In the genomic region with DNA sequence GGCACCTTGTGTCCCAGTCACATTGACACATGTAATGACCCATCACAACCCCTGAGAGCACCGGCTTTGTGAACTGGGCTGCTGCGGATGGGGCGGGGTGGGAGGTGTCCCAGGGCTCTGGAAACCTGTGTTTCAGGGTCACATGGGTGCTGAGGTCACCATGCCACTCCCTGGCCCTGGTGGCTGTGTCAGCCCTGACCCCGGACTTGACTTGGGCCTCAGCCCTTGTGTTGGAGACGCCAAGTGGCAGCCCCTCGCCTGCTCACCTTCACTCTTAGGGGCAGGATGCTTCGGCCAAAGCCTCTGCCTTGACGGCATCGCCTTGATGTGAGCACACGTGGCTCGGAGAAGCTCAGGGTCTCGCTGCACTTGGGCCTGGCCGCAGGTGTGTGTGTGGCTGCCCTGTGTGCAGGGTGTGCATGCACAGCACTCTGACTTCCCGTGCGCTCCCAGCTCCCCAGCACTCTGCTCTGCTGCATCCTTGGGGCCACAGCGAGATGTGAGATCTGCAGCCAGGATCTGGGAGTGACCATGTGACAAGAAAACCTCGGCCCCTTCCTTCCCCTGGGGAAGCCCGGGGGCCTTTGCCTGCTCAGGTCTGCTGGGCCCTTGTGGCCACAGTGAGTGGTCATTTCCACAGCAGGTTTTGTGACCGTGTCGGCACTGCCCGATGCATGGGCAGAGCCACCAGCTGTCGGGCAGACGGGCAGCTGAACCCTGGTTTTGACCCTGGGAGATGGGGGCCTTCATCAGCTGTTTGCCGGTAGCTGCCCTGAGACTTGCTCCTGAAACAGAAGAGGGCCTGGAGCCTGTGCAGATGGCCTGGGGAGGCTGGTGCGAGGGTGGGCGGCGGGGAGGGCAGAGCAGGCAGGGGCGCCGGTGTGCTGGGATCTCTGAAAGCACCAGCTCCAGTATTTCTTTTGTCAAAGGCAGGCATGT, we compare ENCODE assay signal across 18 cellular contexts.
"Had no signal": no experiment of that assay in that cellular context is flagged by ENCODE, and none has a peak within 500 bp of the region (broad histone marks: within the 10 kb centered on the region; RNA-seq: fewer than 3 reads in every experiment).

No MANE protein-coding gene starts in this region.

- H3K27ac ChIP-seq: esophagus muscularis mucosa, foreskin keratinocyte, testis, VCaP had no signal

- H3K4me1 ChIP-seq: esophagus muscularis mucosa, foreskin keratinocyte, testis had no signal

- H3K27me3 ChIP-seq: foreskin keratinocyte, testis had no signal

- H3K36me3 ChIP-seq: esophagus muscularis mucosa had no signal

- ATAC-seq: activated CD4-positive, CD25-positive, alpha-beta regulatory T cell treated with anti-CD3 and anti-CD28 coated beads, Interleukin-2, amount 50 U/mL, for 24 hours; foreskin keratinocyte; naive thymus-derived CD8-positive, alpha-beta T cell had no signal

- H3K9me3 ChIP-seq: testis had no signal

- H3K4me3 ChIP-seq: esophagus muscularis mucosa, testis had no signal

- DNase-seq: activated CD4-positive, alpha-beta T cell treated with anti-CD3 and anti-CD28 coated beads for 48 hours; activated CD4-positive, alpha-beta T cell treated with anti-CD3 and anti-CD28 coated beads, Interleukin-2, amount 50 U/mL, for 48 hours; activated CD8-positive, alpha-beta memory T cell treated with anti-CD3 and anti-CD28 coated beads for 24 hours; activated effector memory CD4-positive, alpha-beta T cell treated with anti-CD3 and anti-CD28 coated beads, Interleukin-2, amount 50 U/mL, for 16 hours; activated naive CD4-positive, alpha-beta T cell treated with anti-CD3 and anti-CD28 coated beads for 36 hours; amniotic stem cell; central memory CD4-positive, alpha-beta T cell; dermis blood vessel endothelial cell; effector CD4-positive, alpha-beta T cell; foreskin keratinocyte; midbrain; stimulated activated naive CD4-positive, alpha-beta T cell treated with Interleukin-2 at 50 U/mL for 16 hours; testis; trophoblast cell had no signal
